Comparison of ENCODE assay signal across 1 cellular context in the genomic region with DNA sequence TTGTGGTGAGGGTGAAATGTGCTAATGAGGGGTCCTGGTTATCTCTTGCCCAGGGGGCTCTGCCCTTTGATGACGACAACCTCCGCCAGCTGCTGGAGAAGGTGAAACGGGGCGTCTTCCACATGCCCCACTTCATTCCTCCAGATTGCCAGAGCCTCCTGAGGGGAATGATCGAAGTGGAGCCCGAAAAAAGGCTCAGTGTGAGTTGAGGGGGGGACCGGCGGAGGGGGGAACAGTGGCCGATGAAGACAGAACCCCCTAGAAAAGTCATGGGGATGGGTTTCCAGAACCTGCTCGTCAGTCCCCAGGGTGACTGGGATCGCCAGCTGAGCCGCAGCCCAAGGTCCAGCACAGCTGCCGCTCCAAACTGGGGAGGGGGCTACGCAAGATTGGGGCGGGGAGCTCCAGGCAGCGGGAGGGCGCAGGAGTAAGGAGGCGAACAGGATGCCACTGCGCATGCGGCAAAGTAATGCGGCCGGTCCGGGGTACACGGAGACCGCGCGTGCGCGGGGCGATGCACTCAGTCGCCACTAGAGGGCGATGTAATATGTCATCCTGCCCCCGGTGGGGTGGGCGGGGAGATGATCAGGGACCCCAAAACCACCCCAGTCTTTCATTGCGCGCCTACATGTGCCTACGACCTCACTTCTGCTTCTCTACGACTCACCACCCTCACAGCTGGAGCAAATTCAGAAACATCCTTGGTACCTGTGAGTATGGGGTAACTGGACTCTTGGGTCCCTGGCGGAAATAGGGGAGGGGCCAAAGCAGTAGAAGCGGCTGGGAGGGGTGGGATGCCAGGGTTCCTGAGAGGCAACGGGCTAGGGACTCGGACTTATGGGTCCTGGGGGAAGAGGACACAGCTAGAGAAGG.
TF ChIP-seq lines count a peak whose summit lies in the region.

No MANE protein-coding gene starts in this region.

TF ChIP-seq in K562, 482 proteins besides CTCF, POLR2A, EP300 and RAD21 (continued from another document and continues in another):
- no peak for TF ChIP-seq PATZ1 (CRISPR knock-in tag; IDR thresholded peaks at IDR 0.05; ENCODE audit: borderline replicate concordance)
- no peak for TF ChIP-seq CLOCK (CRISPR knock-in tag; IDR thresholded peaks at IDR 0.05; ENCODE audit: borderline replicate concordance)
- TF ChIP-seq ZBTB7A (IDR thresholded peaks at IDR 0.05; ENCODE audit: borderline replicate concordance, control insufficient read depth, low read depth, low read length), result peak; percentile 94
- no peak for TF ChIP-seq BRF2 (IDR thresholded peaks at IDR 0.05; ENCODE audit: borderline replicate concordance, insufficient read depth, insufficient read length)
- no peak for TF ChIP-seq ZBTB8A (IDR thresholded peaks at IDR 0.05; ENCODE audit: partially characterized antibody)
- no peak for TF ChIP-seq ZNF699 (CRISPR knock-in tag; IDR thresholded peaks at IDR 0.05; ENCODE audit: insufficient replicate concordance)
- no peak for TF ChIP-seq ZNF57 (CRISPR knock-in tag; IDR thresholded peaks at IDR 0.05)
- no peak for TF ChIP-seq ILK (tag; IDR thresholded peaks at IDR 0.05; ENCODE audit: borderline replicate concordance, low read depth)
- no peak for TF ChIP-seq SRSF9 (IDR thresholded peaks at IDR 0.05; ENCODE audit: borderline replicate concordance, low read depth, low read length)
- peak; percentile 69 for TF ChIP-seq EGR1 (conservative IDR thresholded peaks at IDR 0.05)
- TF ChIP-seq PML (IDR thresholded peaks at IDR 0.05; ENCODE audit: low read length), result no peak
- TF ChIP-seq, protein P1, sequence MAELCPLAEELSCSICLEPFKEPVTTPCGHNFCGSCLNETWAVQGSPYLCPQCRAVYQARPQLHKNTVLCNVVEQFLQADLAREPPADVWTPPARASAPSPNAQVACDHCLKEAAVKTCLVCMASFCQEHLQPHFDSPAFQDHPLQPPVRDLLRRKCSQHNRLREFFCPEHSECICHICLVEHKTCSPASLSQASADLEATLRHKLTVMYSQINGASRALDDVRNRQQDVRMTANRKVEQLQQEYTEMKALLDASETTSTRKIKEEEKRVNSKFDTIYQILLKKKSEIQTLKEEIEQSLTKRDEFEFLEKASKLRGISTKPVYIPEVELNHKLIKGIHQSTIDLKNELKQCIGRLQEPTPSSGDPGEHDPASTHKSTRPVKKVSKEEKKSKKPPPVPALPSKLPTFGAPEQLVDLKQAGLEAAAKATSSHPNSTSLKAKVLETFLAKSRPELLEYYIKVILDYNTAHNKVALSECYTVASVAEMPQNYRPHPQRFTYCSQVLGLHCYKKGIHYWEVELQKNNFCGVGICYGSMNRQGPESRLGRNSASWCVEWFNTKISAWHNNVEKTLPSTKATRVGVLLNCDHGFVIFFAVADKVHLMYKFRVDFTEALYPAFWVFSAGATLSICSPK (IDR thresholded peaks at IDR 0.05; ENCODE audit: borderline replicate concordance), result no peak
- TF ChIP-seq RBBP5 (IDR thresholded peaks at IDR 0.05; ENCODE audit: borderline replicate concordance, insufficient read depth, low read length, poor library complexity, severe bottlenecking), result no peak
- TF ChIP-seq, protein P2, sequence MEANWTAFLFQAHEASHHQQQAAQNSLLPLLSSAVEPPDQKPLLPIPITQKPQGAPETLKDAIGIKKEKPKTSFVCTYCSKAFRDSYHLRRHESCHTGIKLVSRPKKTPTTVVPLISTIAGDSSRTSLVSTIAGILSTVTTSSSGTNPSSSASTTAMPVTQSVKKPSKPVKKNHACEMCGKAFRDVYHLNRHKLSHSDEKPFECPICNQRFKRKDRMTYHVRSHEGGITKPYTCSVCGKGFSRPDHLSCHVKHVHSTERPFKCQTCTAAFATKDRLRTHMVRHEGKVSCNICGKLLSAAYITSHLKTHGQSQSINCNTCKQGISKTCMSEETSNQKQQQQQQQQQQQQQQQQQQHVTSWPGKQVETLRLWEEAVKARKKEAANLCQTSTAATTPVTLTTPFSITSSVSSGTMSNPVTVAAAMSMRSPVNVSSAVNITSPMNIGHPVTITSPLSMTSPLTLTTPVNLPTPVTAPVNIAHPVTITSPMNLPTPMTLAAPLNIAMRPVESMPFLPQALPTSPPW (CRISPR knock-in tag; IDR thresholded peaks at IDR 0.05), result peak; percentile 74
- TF ChIP-seq, protein P3, sequence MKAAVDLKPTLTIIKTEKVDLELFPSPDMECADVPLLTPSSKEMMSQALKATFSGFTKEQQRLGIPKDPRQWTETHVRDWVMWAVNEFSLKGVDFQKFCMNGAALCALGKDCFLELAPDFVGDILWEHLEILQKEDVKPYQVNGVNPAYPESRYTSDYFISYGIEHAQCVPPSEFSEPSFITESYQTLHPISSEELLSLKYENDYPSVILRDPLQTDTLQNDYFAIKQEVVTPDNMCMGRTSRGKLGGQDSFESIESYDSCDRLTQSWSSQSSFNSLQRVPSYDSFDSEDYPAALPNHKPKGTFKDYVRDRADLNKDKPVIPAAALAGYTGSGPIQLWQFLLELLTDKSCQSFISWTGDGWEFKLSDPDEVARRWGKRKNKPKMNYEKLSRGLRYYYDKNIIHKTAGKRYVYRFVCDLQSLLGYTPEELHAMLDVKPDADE (conservative IDR thresholded peaks at IDR 0.05; ENCODE audit: control insufficient read depth, low read depth, low read length), result 0 out of 2 replicates have a peak, but pooled peaks have one; percentile 33
- TF ChIP-seq ZNF398 (CRISPR knock-in tag; IDR thresholded peaks at IDR 0.05), result no peak
- no peak for TF ChIP-seq NFRKB (IDR thresholded peaks at IDR 0.05; ENCODE audit: low read depth)
- TF ChIP-seq ZNF253 (CRISPR knock-in tag; conservative IDR thresholded peaks at IDR 0.05), result no peak
- no peak for TF ChIP-seq ARID2 (IDR thresholded peaks at IDR 0.05)
- TF ChIP-seq, protein P4, sequence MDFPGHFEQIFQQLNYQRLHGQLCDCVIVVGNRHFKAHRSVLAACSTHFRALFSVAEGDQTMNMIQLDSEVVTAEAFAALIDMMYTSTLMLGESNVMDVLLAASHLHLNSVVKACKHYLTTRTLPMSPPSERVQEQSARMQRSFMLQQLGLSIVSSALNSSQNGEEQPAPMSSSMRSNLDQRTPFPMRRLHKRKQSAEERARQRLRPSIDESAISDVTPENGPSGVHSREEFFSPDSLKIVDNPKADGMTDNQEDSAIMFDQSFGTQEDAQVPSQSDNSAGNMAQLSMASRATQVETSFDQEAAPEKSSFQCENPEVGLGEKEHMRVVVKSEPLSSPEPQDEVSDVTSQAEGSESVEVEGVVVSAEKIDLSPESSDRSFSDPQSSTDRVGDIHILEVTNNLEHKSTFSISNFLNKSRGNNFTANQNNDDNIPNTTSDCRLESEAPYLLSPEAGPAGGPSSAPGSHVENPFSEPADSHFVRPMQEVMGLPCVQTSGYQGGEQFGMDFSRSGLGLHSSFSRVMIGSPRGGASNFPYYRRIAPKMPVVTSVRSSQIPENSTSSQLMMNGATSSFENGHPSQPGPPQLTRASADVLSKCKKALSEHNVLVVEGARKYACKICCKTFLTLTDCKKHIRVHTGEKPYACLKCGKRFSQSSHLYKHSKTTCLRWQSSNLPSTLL (IDR thresholded peaks at IDR 0.05), result no peak
- no peak for TF ChIP-seq MXI1 (IDR thresholded peaks at IDR 0.05; ENCODE audit: low read depth, low read length)
- 0 out of 2 replicates have a peak, but pooled peaks have one; percentile 36 for TF ChIP-seq MTA3 (IDR thresholded peaks at IDR 0.05; ENCODE audit: borderline replicate concordance)
- TF ChIP-seq, protein P5, sequence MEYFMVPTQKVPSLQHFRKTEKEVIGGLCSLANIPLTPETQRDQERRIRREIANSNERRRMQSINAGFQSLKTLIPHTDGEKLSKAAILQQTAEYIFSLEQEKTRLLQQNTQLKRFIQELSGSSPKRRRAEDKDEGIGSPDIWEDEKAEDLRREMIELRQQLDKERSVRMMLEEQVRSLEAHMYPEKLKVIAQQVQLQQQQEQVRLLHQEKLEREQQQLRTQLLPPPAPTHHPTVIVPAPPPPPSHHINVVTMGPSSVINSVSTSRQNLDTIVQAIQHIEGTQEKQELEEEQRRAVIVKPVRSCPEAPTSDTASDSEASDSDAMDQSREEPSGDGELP (CRISPR knock-in tag; IDR thresholded peaks at IDR 0.05; ENCODE audit: borderline replicate concordance), result peak; percentile 66; the same call in 1 of the 2 replicates
- no peak for TF ChIP-seq HLTF (IDR thresholded peaks at IDR 0.05)
- no peak; the same call in 1 of the 2 replicates for TF ChIP-seq ETV5 (CRISPR knock-in tag; IDR thresholded peaks at IDR 0.05; ENCODE audit: low read depth)
- no peak for TF ChIP-seq XRCC3 (IDR thresholded peaks at IDR 0.05)
- TF ChIP-seq GTF2E2 (tag; IDR thresholded peaks at IDR 0.05), result no peak
- TF ChIP-seq SPI1 (IDR thresholded peaks at IDR 0.05; ENCODE audit: borderline replicate concordance, low read depth, low read length), result no peak
- no peak for TF ChIP-seq SLC30A9 (CRISPR knock-in tag; IDR thresholded peaks at IDR 0.05)
- no peak for TF ChIP-seq MCM7 (IDR thresholded peaks at IDR 0.05)
- TF ChIP-seq HOXB6 (CRISPR knock-in tag; IDR thresholded peaks at IDR 0.05; ENCODE audit: borderline replicate concordance), result no peak
- TF ChIP-seq MBD2 (IDR thresholded peaks at IDR 0.05; ENCODE audit: borderline replicate concordance, low read depth), result peak; percentile 53; the same call in 1 of the 2 replicates
- TF ChIP-seq XRCC5 (IDR thresholded peaks at IDR 0.05; ENCODE audit: low read depth, low read length), result peak; percentile 50
- TF ChIP-seq RCOR1 (IDR thresholded peaks at IDR 0.05; ENCODE audit: borderline replicate concordance in 1 of 2, low read depth in 2 of 2, low read length in 2 of 2), result 0 out of 4 replicates have a peak, but pooled peaks of 1 of the 2 experiments have one; percentile 50
- no peak for TF ChIP-seq DPF2 (IDR thresholded peaks at IDR 0.05)
- TF ChIP-seq POLR2G (IDR thresholded peaks at IDR 0.05; ENCODE audit: low read depth, low read length), result peak; percentile 56; the same call in 1 of the 2 replicates
- no peak for TF ChIP-seq RBM15 (IDR thresholded peaks at IDR 0.05; ENCODE audit: insufficient read depth, low read length)
- TF ChIP-seq GABPB2 (CRISPR knock-in tag; conservative IDR thresholded peaks at IDR 0.05), result no peak
- TF ChIP-seq USF2 (CRISPR knock-in tag; IDR thresholded peaks at IDR 0.05), result no peak
- no peak for TF ChIP-seq CHCHD3 (CRISPR knock-in tag; IDR thresholded peaks at IDR 0.05)
- no peak for TF ChIP-seq NR1H2 (CRISPR knock-in tag; IDR thresholded peaks at IDR 0.05)
- no peak for TF ChIP-seq ZNF644 (tag; IDR thresholded peaks at IDR 0.05; ENCODE audit: low read depth)
- TF ChIP-seq SAFB (IDR thresholded peaks at IDR 0.05; ENCODE audit: borderline replicate concordance, low read depth, low read length), result no peak
- TF ChIP-seq TBL1XR1 (IDR thresholded peaks at IDR 0.05; ENCODE audit: low read length in 2 of 2), result no peak
